In the genomic region with DNA sequence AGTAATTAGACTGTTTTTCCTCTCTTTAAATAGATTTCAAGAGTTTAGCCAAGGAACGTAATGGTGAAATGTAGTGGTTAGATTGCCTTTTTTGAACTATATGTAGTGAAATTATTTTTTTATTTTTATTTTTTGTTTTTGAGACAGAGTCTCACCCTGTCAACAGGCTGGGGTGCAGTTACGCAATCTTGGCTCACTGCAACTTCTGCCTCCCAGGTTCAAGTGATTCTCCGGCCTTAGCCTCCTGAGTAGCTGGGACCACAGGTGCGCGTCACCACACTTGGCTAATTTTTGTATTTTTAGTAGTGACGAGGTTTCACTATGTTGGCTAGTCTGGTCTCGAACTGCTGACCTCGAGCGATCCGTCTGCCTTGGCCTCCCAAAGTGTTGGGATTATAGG, we compare ENCODE assay signal across 2 cellular contexts.
TF ChIP-seq lines count a peak whose summit lies in the region.

No MANE protein-coding gene starts in this region.

TF ChIP-seq in HepG2, 621 proteins besides CTCF, POLR2A, EP300 and RAD21:
- TF ChIP-seq ZNF460 (CRISPR knock-in tag; IDR thresholded peaks at IDR 0.05; ENCODE audit: borderline replicate concordance) (peak; percentile 49; the same call in 1 of the 2 replicates), ZNF839 (CRISPR knock-in tag; IDR thresholded peaks at IDR 0.05; ENCODE audit: borderline replicate concordance) (no peak), CEBPG (CRISPR knock-in tag; IDR thresholded peaks at IDR 0.05) (peak; percentile 59; the same call in 1 of the 2 replicates), CCDC6 (CRISPR knock-in tag; IDR thresholded peaks at IDR 0.05) (no peak), CEBPB (IDR thresholded peaks at IDR 0.05; ENCODE audit: borderline replicate concordance, low read depth, low read length) (peak; percentile 75), KDM5B (CRISPR knock-in tag; IDR thresholded peaks at IDR 0.05; ENCODE audit: borderline replicate concordance) (no peak)

TF ChIP-seq in H1, 55 proteins besides CTCF, POLR2A, EP300 and RAD21:
- TF ChIP-seq SRF (IDR thresholded peaks at IDR 0.05; ENCODE audit: low read depth, low read length) (no peak), TCF12 (IDR thresholded peaks at IDR 0.05; ENCODE audit: low read depth, low read length) (no peak), SIX5 (IDR thresholded peaks at IDR 0.05; ENCODE audit: low read depth, low read length) (no peak), CEBPB (IDR thresholded peaks at IDR 0.05; ENCODE audit: low read depth, low read length) (peak; percentile 66), EZH2 (IDR thresholded peaks at IDR 0.05; ENCODE audit: low read depth, low read length, severe bottlenecking) (no peak)
